ENCODE assay signal across 33 cellular contexts in the genomic region with DNA sequence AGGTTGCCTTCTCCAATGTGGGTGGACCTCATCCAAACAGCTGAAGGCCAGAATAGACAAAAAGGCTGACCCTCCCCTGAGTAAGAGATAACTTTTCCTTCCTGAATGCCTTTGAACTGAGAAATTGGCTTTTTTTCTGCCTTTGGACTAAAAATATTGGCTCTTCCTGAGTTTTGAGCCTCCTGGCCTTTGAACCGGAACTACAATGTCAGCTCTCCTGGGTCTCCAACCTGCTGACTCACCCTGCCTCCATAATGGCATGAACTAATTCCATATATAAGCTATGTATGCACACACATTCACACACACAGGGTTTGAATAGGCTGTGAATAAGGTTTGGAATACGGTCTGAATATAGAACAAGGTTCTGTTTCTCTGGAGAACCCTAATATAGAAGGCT. TPM values are rescaled to one million over a fixed set of nuclear protein-coding genes. Genes with fewer than 3 reads are reported as not detected.
DNase-seq lines count a peak whose midpoint lies in the region; ATAC-seq, FAIRE-seq and TF ChIP-seq lines count a peak whose summit lies in the region.
"Had no signal": no experiment of that assay in that cellular context is flagged by ENCODE, and none has a peak within 500 bp of the region (broad histone marks: within the 10 kb centered on the region; RNA-seq: fewer than 3 reads in every experiment).

No MANE protein-coding gene starts in this region.

- H3K9me1 ChIP-seq in K562 (ENCODE audit: control insufficient read depth, insufficient read depth, low read length): no peaks in the 10 kb centered on the region

- no peak for FAIRE-seq in HepG2 (lab: Jason Lieb, UNC)
- peak; percentile 95 for FAIRE-seq in HTR-8/SVneo (lab: Jason Lieb, UNC)
- FAIRE-seq in K562 (lab: Jason Lieb, UNC): no peak
- FAIRE-seq: A204.1, A549, D721Med had no signal

- H3F3A ChIP-seq in PC-3 (ENCODE audit: low read length, unreplicated experiment): no peaks in the 10 kb centered on the region

- ATAC-seq in HepG2 (no peak), right lobe of liver (no peak), PC-3 (no peak), K562 (no peak), HG03025 (IDR thresholded peaks at IDR 0.05; ENCODE audit: low FRiP score, unreplicated experiment) (no peak), HG03457 (IDR thresholded peaks at IDR 0.05; ENCODE audit: unreplicated experiment) (no peak)
- ATAC-seq: A549; CD8-positive, alpha-beta T cell had no signal

- H3K27me3 ChIP-seq in HepG2 (ENCODE audit: control insufficient read depth in 1 of 2, insufficient read depth in 2 of 2, low read length in 2 of 2) (peaks cover 0 to 3% of the 10 kb centered on the region in 2 experiments; a peak in 3 of 5 replicates), right lobe of liver (no peaks in the 10 kb centered on the region), PC-3 (ENCODE audit: low read length) (peaks cover 70% of the 10 kb centered on the region), K562 (ENCODE audit: control insufficient read depth in 2 of 2, insufficient read depth in 2 of 2, low read length in 2 of 2) (no peaks in the 10 kb centered on the region)
- H3K27me3 ChIP-seq: BLaER1; BLaER1 treated with 17β-estradiol and CSF1 and Interleukin-3, amounts not matched to agents 10 nM and 100 nM had no signal

- H4K20me1 ChIP-seq in HepG2 (ENCODE audit: insufficient read depth, low read length) (no peaks in the 10 kb centered on the region), PC-3 (ENCODE audit: low read length) (no peaks in the 10 kb centered on the region), K562 (replicated peaks; ENCODE audit: control insufficient read depth, insufficient read depth, low read length) (no peaks in the 10 kb centered on the region)
- H4K20me1 ChIP-seq: BLaER1; BLaER1 treated with 17β-estradiol and CSF1 and Interleukin-3, amounts not matched to agents 10 nM and 100 nM had no signal

- peak; percentile 5 for DNase-seq in HepG2 (ENCODE audit: low spot score)
- no peak for DNase-seq in right lobe of liver
- DNase-seq in HTR-8/SVneo (ENCODE audit: insufficient read length, low spot score): no peak
- no peak for DNase-seq in PC-3
- DNase-seq in K562 (ENCODE audit: extremely low read depth in 1 of 4, low spot score in 3 of 4): no peak
- DNase-seq in NCI-H446 (lab: John Stamatoyannopoulos, UW): no peak
- DNase-seq: 8988T; ACHN; AML-193; BE2C; C1 segment of cervical spinal cord; Caco-2; Calu3; CD4-positive, alpha-beta memory T cell; CD4-positive, alpha-beta T cell; CD4-positive, CD25-positive, alpha-beta regulatory T cell; CD8-positive, alpha-beta memory T cell; CD8-positive, alpha-beta T cell; DMS 273 treated with DMSO at 0.1 percent for 48 hours; DMS53; DMS79; DMS79 treated with DMSO at 0.1 percent for 48 hours; DND-41; EL had no signal

- in situ Hi-C loops in HepG2 (cut with HindIII; ENCODE audit: extremely low pct_ligation_motif_present, low pct_unique_long_range_greater_than_20kb) (no loop called here), K562 (cut with MboI) (no loop called here)

- no peak overlapping the region for H3K9ac ChIP-seq in HepG2 (ENCODE audit: insufficient read depth, low read depth, low read length)
- H3K9ac ChIP-seq in PC-3 (ENCODE audit: low read length): no peak overlapping the region
- no peak overlapping the region for H3K9ac ChIP-seq in K562 (ENCODE audit: insufficient read depth in 1 of 2, low read depth in 2 of 2, low read length in 2 of 2)
- H3K9ac ChIP-seq: BLaER1; BLaER1 treated with 17β-estradiol and CSF1 and Interleukin-3, amounts not matched to agents 10 nM and 100 nM had no signal

- BruUV-seq in HepG2 (replicated peaks; lab: Mats Ljungman, UMichigan) (no TSS peak), PC-3 (replicated peaks; lab: Mats Ljungman, UMichigan) (no TSS peak), K562 (replicated peaks; lab: Mats Ljungman, UMichigan) (no TSS peak)

- CTCF ChIA-PET in HepG2 (lab: Yijun Ruan, JAX; ENCODE audit: low intra/inter-chr PET ratio, low total read pairs): no interaction called here
- CTCF ChIA-PET in PC-3 (lab: Charles Lee): no interaction called here
- CTCF ChIA-PET in K562 (lab: Yijun Ruan, JAX; ENCODE audit: low intra/inter-chr PET ratio): no interaction called here

- H3K27ac ChIP-seq in HepG2 (ENCODE audit: extremely low read length, insufficient read depth, low read length) (no peak overlapping the region), right lobe of liver (no peak overlapping the region), PC-3 (ENCODE audit: low read length) (no peak overlapping the region), K562 (ENCODE audit: extremely low read depth, low read depth, low read length) (no peak overlapping the region)
- H3K27ac ChIP-seq: 22Rv1, A549, BLaER1, C4-2B had no signal

- POLR2A ChIA-PET in HepG2 (lab: Yijun Ruan, JAX) (no interaction called here), PC-3 (lab: Charles Lee; ENCODE audit: unreplicated experiment) (no interaction called here), K562 (lab: Yijun Ruan, JAX) (interaction anchor here (0.7 kb wide), 1 partner anchor 66 kb away, joined by 4 read pairs; no protein-coding TSS in a partner anchor)

- TF ChIP-seq CTCF in HepG2 (CRISPR knock-in tag; IDR thresholded peaks at IDR 0.05): no peak
- no peak for TF ChIP-seq CTCF in right lobe of liver (IDR thresholded peaks at IDR 0.05)
- TF ChIP-seq CTCF in PC-3 (conservative IDR thresholded peaks at IDR 0.05; ENCODE audit: low read depth, low read length): no peak
- no peak for TF ChIP-seq CTCF in K562 (IDR thresholded peaks at IDR 0.05 in 2 of 3, conservative IDR thresholded peaks at IDR 0.05 in 1 of 3; ENCODE audit: insufficient read depth in 2 of 3, low read depth in 1 of 3, low read length in 3 of 3)

- no peaks in the 10 kb centered on the region for H3K36me3 ChIP-seq in HepG2 (replicated peaks in 1 of 2; ENCODE audit: control insufficient read depth in 1 of 2, insufficient read depth in 2 of 2, low read length in 2 of 2)
- H3K36me3 ChIP-seq in right lobe of liver: no peaks in the 10 kb centered on the region
- H3K36me3 ChIP-seq in PC-3 (ENCODE audit: low read depth, low read length): no peaks in the 10 kb centered on the region
- no peaks in the 10 kb centered on the region for H3K36me3 ChIP-seq in K562 (ENCODE audit: control insufficient read depth, insufficient read depth, low read length)
- H3K36me3 ChIP-seq: BE2C; BLaER1; BLaER1 treated with 17β-estradiol and CSF1 and Interleukin-3, amounts not matched to agents 10 nM and 100 nM had no signal

- H2AFZ ChIP-seq in HepG2 (ENCODE audit: low read length) (no peak overlapping the region), PC-3 (ENCODE audit: low read length) (0 out of 2 replicates have a peak overlapping the region, but pooled peaks have one; percentile 16), K562 (ENCODE audit: low read depth, low read length) (no peak overlapping the region)

- H3K9me3 ChIP-seq in HepG2 (ENCODE audit: low read length) (peaks cover 6% of the 10 kb centered on the region; the same call in 1 of the 2 replicates), right lobe of liver (no peaks in the 10 kb centered on the region), PC-3 (ENCODE audit: low read length) (no peaks in the 10 kb centered on the region), K562 (replicated peaks; ENCODE audit: control insufficient read depth, insufficient read depth, low read depth, low read length) (no peaks in the 10 kb centered on the region)
- H3K9me3 ChIP-seq: A549, BE2C, Caco-2 had no signal

- H3K79me2 ChIP-seq in HepG2 (ENCODE audit: insufficient read depth, low read length) (no peaks in the 10 kb centered on the region), PC-3 (ENCODE audit: low read length) (no peaks in the 10 kb centered on the region), K562 (ENCODE audit: control insufficient read depth, insufficient read depth, low read length) (no peaks in the 10 kb centered on the region)

- TF ChIP-seq POLR2A in HepG2 (IDR thresholded peaks at IDR 0.05; ENCODE audit: insufficient read depth in 1 of 2, low read depth in 2 of 2, low read length in 2 of 2): no peak
- TF ChIP-seq POLR2A in right lobe of liver (IDR thresholded peaks at IDR 0.05): no peak
- no peak for TF ChIP-seq POLR2A in K562 (conservative IDR thresholded peaks at IDR 0.05)

- TF ChIP-seq RAD21 in HepG2 (CRISPR knock-in tag; IDR thresholded peaks at IDR 0.05) (no peak), K562 (CRISPR knock-in tag; conservative IDR thresholded peaks at IDR 0.05 in 1 of 2, IDR thresholded peaks at IDR 0.05 in 1 of 2) (no peak)

- H3K4me3 ChIP-seq in HepG2 (replicated peaks in 1 of 3; ENCODE audit: insufficient read depth in 1 of 3, low read depth in 2 of 3, low read length in 3 of 3) (no peak overlapping the region), right lobe of liver (no peak overlapping the region), PC-3 (ENCODE audit: low read length) (no peak overlapping the region), K562 (no peak overlapping the region)
- H3K4me3 ChIP-seq: A549; BLaER1; BLaER1 treated with 17β-estradiol and CSF1 and Interleukin-3, amounts not matched to agents 10 nM and 100 nM had no signal

- 0 out of 2 replicates have a peak, but pooled peaks cover 3% of the 10 kb centered on the region for H3K9me2 ChIP-seq in PC-3 (replicated peaks; ENCODE audit: low read length)

- intact Hi-C loops in HepG2 (cut with micrococcal nuclease; ENCODE audit: unreplicated experiment) (no loop called here), right lobe of liver (cut with DNase I) (no loop called here), PC-3 (cut with micrococcal nuclease) (no loop called here), K562 (cut with micrococcal nuclease) (no loop called here)

- 7% methylated on average over 2 of the region's 2 CpGs for WGBS in HepG2 (ENCODE audit: low lambda C conversion rate)
- 80% methylated on average over 2 of the region's 2 CpGs for WGBS in right lobe of liver (ENCODE audit: insufficient coverage, low coverage, low lambda C conversion rate, missing lambda C conversion rate)
- WGBS in K562 (ENCODE audit: insufficient coverage, low coverage, missing lambda C conversion rate): 20% methylated on average over 2 of the region's 2 CpGs

- TF ChIP-seq EP300 in HepG2 (IDR thresholded peaks at IDR 0.05; ENCODE audit: low read depth in 2 of 2, low read length in 2 of 2) (no peak), HepG2 (CRISPR knock-in tag; IDR thresholded peaks at IDR 0.05; ENCODE audit: borderline replicate concordance) (no peak), K562 (IDR thresholded peaks at IDR 0.05; ENCODE audit: low read length) (no peak)

- H3K4me1 ChIP-seq in HepG2 (ENCODE audit: insufficient read depth, low read length) (peaks cover 9% of the 10 kb centered on the region; the same call in 1 of the 2 replicates), right lobe of liver (no peaks in the 10 kb centered on the region), PC-3 (ENCODE audit: insufficient read depth, low read length) (no peaks in the 10 kb centered on the region), K562 (replicated peaks in 1 of 2; ENCODE audit: control insufficient read depth in 2 of 2, insufficient read depth in 2 of 2, low read length in 2 of 2) (no peaks in the 10 kb centered on the region)
- H3K4me1 ChIP-seq: A549; BE2C; BLaER1; BLaER1 treated with 17β-estradiol and CSF1 and Interleukin-3, amounts not matched to agents 10 nM and 100 nM; Caco-2 had no signal

- H3K4me2 ChIP-seq in HepG2 (ENCODE audit: low read depth, low read length) (peak overlapping the region; percentile 23; the same call in 1 of the 2 replicates), PC-3 (ENCODE audit: low read length) (no peak overlapping the region), K562 (ENCODE audit: insufficient read depth, low read length) (no peak overlapping the region)
- H3K4me2 ChIP-seq: A549; BLaER1; BLaER1 treated with 17β-estradiol and CSF1 and Interleukin-3, amounts not matched to agents 10 nM and 100 nM had no signal

RNA-seq across cellular contexts. Expression of a gene that starts 39.7 kb away (rescaled TPM):
- total RNA-seq in HepG2 (2016; rRNA removed; fragmentation: Illumina TruSeq; extraction: Trizol): 4.8 and 9.3 TPM in 2 replicates
- 5.9 and 8.4 TPM in 2 replicates for total RNA-seq in HepG2 (2016; cell fraction: cytosol; rRNA removed; fragmentation: Illumina TruSeq; extraction: Trizol; ENCODE audit: low read depth)
- total RNA-seq in HepG2 (2016; cell fraction: insoluble cytoplasmic fraction; rRNA removed; fragmentation: Illumina TruSeq; extraction: Trizol): 4.5 and 9.3 TPM in 2 replicates
- 4.9 and 5.4 TPM in 2 replicates for total RNA-seq in HepG2 (2016; cell fraction: membrane; rRNA removed; fragmentation: Illumina TruSeq; extraction: Trizol)
- total RNA-seq in HepG2 (2016; cell fraction: nucleus; rRNA removed; fragmentation: Illumina TruSeq; extraction: Trizol): 21.1 and 23.8 TPM in 2 replicates
- polyA plus RNA-seq in HepG2 (2011; rRNA removed): 6.4 and 7.7 TPM in 2 replicates
- 3.7 and 4.0 TPM in 2 replicates for polyA plus RNA-seq in HepG2 (2011; cell fraction: cytosol; rRNA removed)
- 10.9 and 12.3 TPM in 2 replicates for polyA plus RNA-seq in HepG2 (2011; cell fraction: nucleus; rRNA removed)
- polyA plus RNA-seq in HepG2 (2012): 6.4 and 7.3 TPM in 2 replicates
- polyA plus RNA-seq in HepG2 (2016; cell fraction: cytosol; fragmentation: Illumina TruSeq; extraction: Trizol; ENCODE audit: low read depth): 0.45 and 0.50 TPM in 2 replicates
- polyA plus RNA-seq in HepG2 (2016; cell fraction: insoluble cytoplasmic fraction; fragmentation: Illumina TruSeq; extraction: Trizol; ENCODE audit: low read depth): 3.0 and 3.8 TPM in 2 replicates
- polyA plus RNA-seq in HepG2 (2016; cell fraction: membrane; fragmentation: Illumina TruSeq; extraction: Trizol; ENCODE audit: low read depth): 1.4 and 1.7 TPM in 2 replicates
- 16.9 and 17.4 TPM in 2 replicates for polyA plus RNA-seq in HepG2 (2016; cell fraction: nucleus; fragmentation: Illumina TruSeq; extraction: Trizol; ENCODE audit: insufficient read depth, low read depth)
- polyA minus RNA-seq in HepG2 (2011; rRNA and poly(A)+ RNA removed; ENCODE audit: low replicate concordance): 14.5 and 28.6 TPM in 2 replicates
- polyA minus RNA-seq in HepG2 (2011; cell fraction: cytosol; rRNA and poly(A)+ RNA removed): 6.8 and 8.1 TPM in 2 replicates
- 55.3 and 63.6 TPM in 2 replicates for polyA minus RNA-seq in HepG2 (2011; cell fraction: nucleus; rRNA and poly(A)+ RNA removed)
- total RNA-seq in right lobe of liver: 10 to 100 TPM; 10.0 to 14.9 (median 11.5) TPM
- 17.8 and 28.6 TPM in 2 replicates for total RNA-seq in PC-3 (2014; rRNA removed)
- total RNA-seq in K562 (2011; cell fraction: chromatin; rRNA removed; ENCODE audit: low replicate concordance): 23.4 and 40.8 TPM in 2 replicates
- total RNA-seq in K562 (2011; cell fraction: nucleolus; rRNA removed): 15.2 and 18.8 TPM in 2 replicates
- total RNA-seq in K562 (2011; cell fraction: nucleoplasm; rRNA removed): 22.7 and 33.7 TPM in 2 replicates
- 4.4 and 5.4 TPM in 2 replicates for total RNA-seq in K562 (2014; rRNA removed)
- 7.2 and 7.8 TPM in 2 replicates for total RNA-seq in K562 (2014; rRNA removed; fragmentation: Illumina TruSeq; extraction: Trizol)
- 6.4 and 7.7 TPM in 2 replicates for total RNA-seq in K562 (2015; rRNA removed; fragmentation: Illumina TruSeq; extraction: Trizol)
- total RNA-seq in K562 (2021): 6.8 and 7.6 TPM in 2 replicates
- polyA plus RNA-seq in K562 (2011; rRNA removed): 7.7 and 9.4 TPM in 2 replicates
- 5.0 and 6.8 TPM in 2 replicates for polyA plus RNA-seq in K562 (2011; cell fraction: cytosol; rRNA removed)
- polyA plus RNA-seq in K562 (2011; cell fraction: nucleus; rRNA removed): 21.8 and 23.9 TPM in 2 replicates
- 3.4 and 8.0 TPM in 2 replicates for polyA plus RNA-seq in K562 (2012)
- 4.0 and 6.0 TPM in 2 replicates for polyA plus RNA-seq in K562 (2014; fragmentation: Illumina TruSeq; extraction: Trizol)
- polyA plus RNA-seq in K562 (2014; fragmentation: Nextera tagmentation; extraction: Ambion mirVana): 1 to 10 TPM; 2.2 to 2.4 TPM
- polyA plus RNA-seq in K562 (2014; rRNA removed): 2.8 and 5.0 TPM in 2 replicates
- polyA minus RNA-seq in K562 (2011; rRNA and poly(A)+ RNA removed): 15.2 and 15.4 TPM in 2 replicates
- polyA minus RNA-seq in K562 (2011; cell fraction: cytosol; rRNA and poly(A)+ RNA removed): 6.7 and 7.4 TPM in 2 replicates
- polyA minus RNA-seq in K562 (2011; cell fraction: nucleus; rRNA and poly(A)+ RNA removed): 37.4 and 38.8 TPM in 2 replicates
